Comparison of ENCODE assay signal across 16 cellular contexts in the genomic region with DNA sequence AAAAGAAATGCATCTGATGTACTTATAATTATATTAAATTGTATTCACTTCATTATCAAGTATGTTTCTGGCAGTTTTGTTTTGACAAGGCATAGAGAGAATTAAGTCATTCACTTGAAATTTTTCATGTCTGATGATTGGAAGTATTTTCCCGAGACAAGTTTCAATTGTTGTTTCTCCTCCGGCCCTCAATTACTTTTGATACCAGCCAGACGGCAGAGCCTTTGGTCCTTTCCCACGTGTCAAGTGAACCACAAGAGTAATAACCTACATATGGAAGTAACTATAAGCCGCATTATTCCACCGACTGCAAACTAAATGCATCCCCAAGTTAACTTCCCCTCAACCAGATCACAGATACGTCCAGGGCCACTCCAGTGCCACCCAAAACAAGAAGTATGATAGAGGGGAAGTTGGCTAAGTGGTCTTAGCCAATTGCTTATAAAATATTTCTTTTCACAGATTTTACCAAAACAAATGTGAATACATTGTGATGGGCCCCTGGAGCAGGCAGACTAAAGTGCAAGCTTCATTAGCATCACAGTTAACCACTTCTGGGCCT.
"Had no signal": no experiment of that assay in that cellular context is flagged by ENCODE, and none has a peak within 500 bp of the region (broad histone marks: within the 10 kb centered on the region; RNA-seq: fewer than 3 reads in every experiment).

No MANE protein-coding gene starts in this region.

- H3K27ac ChIP-seq: body of pancreas, gastroesophageal sphincter, hepatocyte, right lobe of liver, spleen, testis had no signal

- H3K27me3 ChIP-seq: body of pancreas, gastroesophageal sphincter, hepatocyte, right lobe of liver, testis had no signal

- H3K9me3 ChIP-seq: body of pancreas, gastroesophageal sphincter, right lobe of liver, spleen, testis had no signal

- ATAC-seq: body of pancreas; gastroesophageal sphincter; naive thymus-derived CD8-positive, alpha-beta T cell; WTC11 had no signal

- DNase-seq: activated CD4-positive, alpha-beta T cell treated with anti-CD3 and anti-CD28 coated beads for 48 hours; activated effector memory CD4-positive, alpha-beta T cell treated with Interleukin-2 at 50 U/mL for 16 hours; activated T-cell treated with anti-CD3 and anti-CD28 coated beads for 4 hours; body of pancreas; naive thymus-derived CD8-positive, alpha-beta T cell; nucleus accumbens; right lobe of liver; spleen; stimulated activated CD4-positive, alpha-beta T cell treated with anti-CD3 and anti-CD28 coated beads, Interleukin-1b, Interleukin-23, amount 100 ng/mL, for 48 hours; stimulated activated naive CD4-positive, alpha-beta T cell treated with Interleukin-2 at 50 U/mL for 16 hours; T-helper 9 cell; testis had no signal

- H3K4me1 ChIP-seq: right lobe of liver had no signal

- H3K36me3 ChIP-seq: gastroesophageal sphincter, right lobe of liver, spleen had no signal

- H3K4me3 ChIP-seq: body of pancreas, gastroesophageal sphincter, hepatocyte, lung, right lobe of liver, spleen, testis had no signal
